In genomic region chr3:50358355-50358926, GRCh38 we compare ENCODE assay signal across 7 cellular contexts. TPM values are rescaled to one million over a fixed set of nuclear protein-coding genes. Genes with fewer than 3 reads are reported as not detected.
A peak's percentile ranks its signal among the peaks of the same experiment; 100 is the strongest.
DNase-seq lines count a peak whose midpoint lies in the region; ATAC-seq lines count a peak whose summit lies in the region.

No MANE protein-coding gene starts in this region.

- CTCF ChIA-PET in activated CD8-positive, alpha-beta T cell treated with anti-CD3 and anti-CD28 coated beads, Interleukin-2, amount 10 ng/mL, durations not matched to agents 7 days and 5 days (lab: Charles Lee) = interaction anchor here (0.9 kb wide), 1 partner anchor 18 kb away, joined by 3 read pairs; the partner anchor contains the start of gene RASSF1

- H3K27me3 ChIP-seq in HUES6 (ENCODE audit: control insufficient read depth, insufficient read depth, low read length) (peaks cover under 1% of the 10 kb centered on the region; the same call in 1 of the 2 replicates), iPS-18a (ENCODE audit: control insufficient read depth, insufficient read depth, low read length) (peaks cover under 1% of the 10 kb centered on the region)

- H3K9me3 Mint-ChIP-seq in activated CD8-positive, alpha-beta T cell treated with anti-CD3 and anti-CD28 coated beads, Interleukin-2, amount 10 ng/mL, durations not matched to agents 7 days and 5 days (ENCODE audit: insufficient read depth) = no peaks in the 10 kb centered on the region
- no peaks in the 10 kb centered on the region for H3K9me3 Mint-ChIP-seq in stimulated activated naive CD8-positive, alpha-beta T cell treated with anti-CD3 and anti-CD28 coated beads, Interleukin-15, amount 100 ng/mL, for 72 hours

- no peaks in the 10 kb centered on the region for H3K9me3 ChIP-seq in HUES6 (ENCODE audit: control insufficient read depth, insufficient read depth, low read depth, low read length)
- no peaks in the 10 kb centered on the region for H3K9me3 ChIP-seq in iPS-18a (ENCODE audit: control insufficient read depth, low read depth, low read length)

- H3K4me3 ChIP-seq in HUES6 (ENCODE audit: low read depth, low read length) = peak overlapping the region; percentile 94
- H3K4me3 ChIP-seq in iPS-18a (ENCODE audit: low read length) = peak overlapping the region; percentile 89

- POLR2A ChIA-PET in activated CD8-positive, alpha-beta T cell treated with anti-CD3 and anti-CD28 coated beads, Interleukin-2, amount 10 ng/mL, durations not matched to agents 7 days and 5 days (lab: Charles Lee) = interaction anchor here (1.9 kb wide), 1 partner anchor 18 kb away, joined by 9 read pairs; the partner anchor contains the start of gene RASSF1

- peak overlapping the region; percentile 84 for H3K27ac Mint-ChIP-seq in activated CD8-positive, alpha-beta T cell treated with anti-CD3 and anti-CD28 coated beads, Interleukin-2, amount 10 ng/mL, durations not matched to agents 7 days and 5 days
- peak overlapping the region; percentile 98 for H3K27ac Mint-ChIP-seq in stimulated activated naive CD8-positive, alpha-beta T cell treated with anti-CD3 and anti-CD28 coated beads, Interleukin-15, amount 100 ng/mL, for 72 hours

- H3K36me3 ChIP-seq in HUES6 (ENCODE audit: control insufficient read depth, insufficient read depth, low read length) = peaks cover 35% of the 10 kb centered on the region
- H3K36me3 ChIP-seq in iPS-18a (ENCODE audit: control insufficient read depth, low read depth, low read length) = peaks cover 21% of the 10 kb centered on the region

- H3K4me1 ChIP-seq in HUES6 (ENCODE audit: control insufficient read depth, insufficient read depth, low read length) = peaks cover 30% of the 10 kb centered on the region
- peaks cover 3% of the 10 kb centered on the region for H3K4me1 ChIP-seq in iPS-18a (ENCODE audit: control insufficient read depth, low read depth, low read length)

- peak overlapping the region; percentile 96 for H3K4me3 Mint-ChIP-seq in activated CD8-positive, alpha-beta T cell treated with anti-CD3 and anti-CD28 coated beads, Interleukin-2, amount 10 ng/mL, durations not matched to agents 7 days and 5 days
- peak overlapping the region; percentile 97 to 99 for H3K4me3 Mint-ChIP-seq in stimulated activated naive CD8-positive, alpha-beta T cell treated with anti-CD3 and anti-CD28 coated beads, Interleukin-15, amount 100 ng/mL, for 72 hours

- ATAC-seq in activated CD8-positive, alpha-beta T cell treated with anti-CD3 and anti-CD28 coated beads, Interleukin-2, amount 10 ng/mL, durations not matched to agents 7 days and 5 days = no peak
- no peak for ATAC-seq in stimulated activated naive CD8-positive, alpha-beta T cell treated with anti-CD3 and anti-CD28 coated beads, Interleukin-15, amount 100 ng/mL, for 72 hours
- no peak for ATAC-seq in HG03439 (IDR thresholded peaks at IDR 0.05; ENCODE audit: unreplicated experiment)

- peak overlapping the region; percentile 85 for H3K9ac ChIP-seq in HUES6 (ENCODE audit: low read length)
- peak overlapping the region; percentile 74 for H3K9ac ChIP-seq in iPS-18a (ENCODE audit: low read length)

- H3K4me1 Mint-ChIP-seq in activated CD8-positive, alpha-beta T cell treated with anti-CD3 and anti-CD28 coated beads, Interleukin-2, amount 10 ng/mL, durations not matched to agents 7 days and 5 days (ENCODE audit: low read depth) = peaks cover 48% of the 10 kb centered on the region
- H3K4me1 Mint-ChIP-seq in stimulated activated naive CD8-positive, alpha-beta T cell treated with anti-CD3 and anti-CD28 coated beads, Interleukin-15, amount 100 ng/mL, for 72 hours = peaks cover 64% of the 10 kb centered on the region

- peak overlapping the region; percentile 11; the same call in 1 of the 2 replicates for H3K27ac ChIP-seq in HUES6 (ENCODE audit: low read depth, low read length)
- H3K27ac ChIP-seq in iPS-18a (ENCODE audit: low read length) = no peak overlapping the region

- peaks cover 27% of the 10 kb centered on the region for H3K36me3 Mint-ChIP-seq in activated CD8-positive, alpha-beta T cell treated with anti-CD3 and anti-CD28 coated beads, Interleukin-2, amount 10 ng/mL, durations not matched to agents 7 days and 5 days (ENCODE audit: low read depth)

- DNase-seq in activated CD8-positive, alpha-beta T cell treated with anti-CD3 and anti-CD28 coated beads, Interleukin-2, amount 10 ng/mL, durations not matched to agents 7 days and 5 days = no peak
- DNase-seq in stimulated activated naive CD8-positive, alpha-beta T cell treated with anti-CD3 and anti-CD28 coated beads, Interleukin-15, amount 100 ng/mL, for 72 hours = no peak
- DNase-seq in NCI-H2029 treated with DMSO at 0.1 percent for 48 hours (lab: John Stamatoyannopoulos, UW) (no peak), NCI-H2029 (lab: John Stamatoyannopoulos, UW) (no peak)

- H3K27me3 Mint-ChIP-seq in activated CD8-positive, alpha-beta T cell treated with anti-CD3 and anti-CD28 coated beads, Interleukin-2, amount 10 ng/mL, durations not matched to agents 7 days and 5 days (ENCODE audit: low read depth) = peaks cover 4% of the 10 kb centered on the region
- H3K27me3 Mint-ChIP-seq in stimulated activated naive CD8-positive, alpha-beta T cell treated with anti-CD3 and anti-CD28 coated beads, Interleukin-15, amount 100 ng/mL, for 72 hours = no peaks in the 10 kb centered on the region

RNA-seq across cellular contexts. Expression of gene TMEM115, which starts 0.9 kb away (rescaled TPM):
- total RNA-seq in activated CD8-positive, alpha-beta T cell treated with anti-CD3 and anti-CD28 coated beads, Interleukin-2, amount 10 ng/mL, durations not matched to agents 7 days and 5 days = 10 to 100 TPM; 18.0 to 18.9 TPM

RNA-seq across cellular contexts. Expression of gene CYB561D2, which starts 7.8 kb away (rescaled TPM):
- 10 to 100 TPM; 42.5 to 43.6 TPM for total RNA-seq in activated CD8-positive, alpha-beta T cell treated with anti-CD3 and anti-CD28 coated beads, Interleukin-2, amount 10 ng/mL, durations not matched to agents 7 days and 5 days

RNA-seq across cellular contexts. Expression of gene NPRL2, which starts 7.9 kb away (rescaled TPM):
- 10 to 100 TPM; 59.8 to 60.3 TPM for total RNA-seq in activated CD8-positive, alpha-beta T cell treated with anti-CD3 and anti-CD28 coated beads, Interleukin-2, amount 10 ng/mL, durations not matched to agents 7 days and 5 days

RNA-seq across cellular contexts. Expression of gene ZMYND10, which starts 12.9 kb away (rescaled TPM):
- total RNA-seq in activated CD8-positive, alpha-beta T cell treated with anti-CD3 and anti-CD28 coated beads, Interleukin-2, amount 10 ng/mL, durations not matched to agents 7 days and 5 days = 1 to 10 TPM; 5.0 to 5.1 TPM

RNA-seq across cellular contexts. Expression of gene RASSF1, which starts 17.8 kb away (rescaled TPM):
- 100 to 1,000 TPM; 172 to 174 TPM for total RNA-seq in activated CD8-positive, alpha-beta T cell treated with anti-CD3 and anti-CD28 coated beads, Interleukin-2, amount 10 ng/mL, durations not matched to agents 7 days and 5 days
